Comparison of ENCODE assay signal across 16 cellular contexts in genomic region chr1:168245042-168245441, GRCh38.
"Had no signal": no experiment of that assay in that cellular context is flagged by ENCODE, and none has a peak within 500 bp of the region (broad histone marks: within the 10 kb centered on the region; RNA-seq: fewer than 3 reads in every experiment).

No MANE protein-coding gene starts in this region.

- H3K4me3 Mint-ChIP-seq: stimulated activated naive B cell treated with anti-CD40 and anti-IgM and Interleukin-4, amounts not matched to agents 10 μg/mL and 1 μg/mL and 100 μg/mL, for 72 hours; T-cell had no signal

- FAIRE-seq: endometrium, kidney had no signal

- ATAC-seq: gastrocnemius medialis; left lobe of liver; stimulated activated naive B cell treated with anti-CD40 and anti-IgM and Interleukin-4, amounts not matched to agents 10 μg/mL and 1 μg/mL and 100 μg/mL, for 72 hours; T-cell had no signal

- H3K27me3 ChIP-seq: ascending aorta, gastrocnemius medialis, thyroid gland had no signal

- H3K4me3 ChIP-seq: ascending aorta, coronary artery, gastrocnemius medialis, thyroid gland had no signal

- H3K9me3 Mint-ChIP-seq: stimulated activated naive B cell treated with anti-CD40 and anti-IgM and Interleukin-4, amounts not matched to agents 10 μg/mL and 1 μg/mL and 100 μg/mL, for 72 hours; T-cell had no signal

- H3K27ac ChIP-seq: gastrocnemius medialis, VCaP had no signal

- H3K27me3 Mint-ChIP-seq: stimulated activated naive B cell treated with anti-CD40 and anti-IgM and Interleukin-4, amounts not matched to agents 10 μg/mL and 1 μg/mL and 100 μg/mL, for 72 hours; T-cell had no signal

- H3K9me3 ChIP-seq: ascending aorta, gastrocnemius medialis, thyroid gland had no signal

- H3K27ac Mint-ChIP-seq: stimulated activated naive B cell treated with anti-CD40 and anti-IgM and Interleukin-4, amounts not matched to agents 10 μg/mL and 1 μg/mL and 100 μg/mL, for 72 hours had no signal

- DNase-seq: activated CD4-positive, alpha-beta T cell treated with anti-CD3 and anti-CD28 coated beads for 1 hour; activated CD4-positive, alpha-beta T cell treated with anti-CD3 and anti-CD28 coated beads, Interleukin-2, amount 50 U/mL, for 48 hours; activated naive CD4-positive, alpha-beta T cell treated with anti-CD3 and anti-CD28 coated beads, Interleukin-2, amount 50 U/mL, for 16 hours; activated T-cell treated with anti-CD3 and anti-CD28 coated beads, Interleukin-2, amount 50 U/mL, for 1 hour; gastrocnemius medialis; kidney; occipital lobe; retina; stimulated activated naive B cell treated with anti-CD40 and anti-IgM and Interleukin-4, amounts not matched to agents 10 μg/mL and 1 μg/mL and 100 μg/mL, for 72 hours; T-cell; thyroid gland had no signal
